1 cellular context compared by ENCODE assay signal in genomic region chr2:69217333-69218080, GRCh38.
TF ChIP-seq lines count a peak whose summit lies in the region.

No MANE protein-coding gene starts in this region.

TF ChIP-seq in HEK293, 187 proteins besides CTCF, POLR2A, EP300 and RAD21 (continued from another document):
- TF ChIP-seq PATZ1 (tag by site-specific recombination; IDR thresholded peaks at IDR 0.05): peak; percentile 54; the same call in 1 of the 2 replicates
- TF ChIP-seq ZNF596 (tag by site-specific recombination; IDR thresholded peaks at IDR 0.05): no peak
- no peak for TF ChIP-seq ZBTB49 (tag by site-specific recombination; IDR thresholded peaks at IDR 0.05; ENCODE audit: low read depth)
- TF ChIP-seq ZNF837 (tag by site-specific recombination; IDR thresholded peaks at IDR 0.05): no peak
- TF ChIP-seq ZNF843 (tag by site-specific recombination; IDR thresholded peaks at IDR 0.05): peak; percentile 29; the same call in 1 of the 2 replicates
- TF ChIP-seq ZNF10 (tag by site-specific recombination; IDR thresholded peaks at IDR 0.05): no peak
- peak; percentile 98 for TF ChIP-seq ZBTB44 (tag by site-specific recombination; IDR thresholded peaks at IDR 0.05)
- TF ChIP-seq ZNF121 (tag by site-specific recombination; IDR thresholded peaks at IDR 0.05): no peak
- 0 out of 2 replicates have a peak, but pooled peaks have one; percentile 34 for TF ChIP-seq ZEB2 (tag by site-specific recombination; IDR thresholded peaks at IDR 0.05)
- TF ChIP-seq ZNF24 (tag by site-specific recombination; IDR thresholded peaks at IDR 0.05): 0 out of 2 replicates have a peak, but pooled peaks have one; percentile 24
- no peak for TF ChIP-seq ZNF292 (tag by site-specific recombination; IDR thresholded peaks at IDR 0.05; ENCODE audit: borderline replicate concordance, low read depth)
- TF ChIP-seq ZNF580 (tag by site-specific recombination; IDR thresholded peaks at IDR 0.05): no peak
- TF ChIP-seq SCRT2 (tag by site-specific recombination; IDR thresholded peaks at IDR 0.05): 0 out of 2 replicates have a peak, but pooled peaks have one; percentile 40
- 0 out of 2 replicates have a peak, but pooled peaks have one; percentile 30 for TF ChIP-seq ZNF629 (tag by site-specific recombination; IDR thresholded peaks at IDR 0.05)
- 0 out of 2 replicates have a peak, but pooled peaks have one; percentile 19 for TF ChIP-seq PRDM10 (tag by site-specific recombination; IDR thresholded peaks at IDR 0.05)
- TF ChIP-seq PRDM6 (tag by site-specific recombination; IDR thresholded peaks at IDR 0.05): peak; percentile 64
- TF ChIP-seq KLF10 (tag by site-specific recombination; IDR thresholded peaks at IDR 0.05): no peak
- TF ChIP-seq FEZF1 (tag by site-specific recombination; IDR thresholded peaks at IDR 0.05): peak; percentile 76
- TF ChIP-seq ZNF513 (tag by site-specific recombination; IDR thresholded peaks at IDR 0.05): no peak
- no peak for TF ChIP-seq HOXA7 (CRISPR knock-in tag; IDR thresholded peaks at IDR 0.05; ENCODE audit: borderline replicate concordance)
- no peak for TF ChIP-seq ZFP37 (tag by site-specific recombination; IDR thresholded peaks at IDR 0.05)
- no peak for TF ChIP-seq ZNF19 (tag by site-specific recombination; IDR thresholded peaks at IDR 0.05; ENCODE audit: low read depth)
- TF ChIP-seq OSR2 (tag by site-specific recombination; IDR thresholded peaks at IDR 0.05): peak; percentile 68
- TF ChIP-seq SP7 (tag by site-specific recombination; IDR thresholded peaks at IDR 0.05): 0 out of 2 replicates have a peak, but pooled peaks have one; percentile 43
- TF ChIP-seq ZNF18 (tag by site-specific recombination; IDR thresholded peaks at IDR 0.05): 0 out of 2 replicates have a peak, but pooled peaks have one; percentile 15
- TF ChIP-seq ZNF366 (tag by site-specific recombination; conservative IDR thresholded peaks at IDR 0.05): peak; percentile 88
- TF ChIP-seq GFI1B (tag by site-specific recombination; IDR thresholded peaks at IDR 0.05): no peak
